ENCODE assay signal across 9 cellular contexts in genomic region chr17:73591278-73592078, GRCh38. TPM values are rescaled to one million over a fixed set of nuclear protein-coding genes. Genes with fewer than 3 reads are reported as not detected.
DNase-seq lines count a peak whose midpoint lies in the region; ATAC-seq, FAIRE-seq and TF ChIP-seq lines count a peak whose summit lies in the region.
"Had no signal": no experiment of that assay in that cellular context is flagged by ENCODE, and none has a peak within 500 bp of the region (broad histone marks: within the 10 kb centered on the region; RNA-seq: fewer than 3 reads in every experiment).

No MANE protein-coding gene starts in this region.

- intact Hi-C loops in ovary (cut with DNase I) (no loop called here), testis (cut with DNase I; ENCODE audit: low total_unique reads) (no loop called here)

- WGBS in ovary, 3 donors, result 81 to 82% (median 82%) methylated on average over 19 of the region's 19 CpGs
- WGBS in testis, 2 donors, result 63 to 77% methylated on average over 19 of the region's 19 CpGs

- no peak overlapping the region for H3K27ac ChIP-seq in ovary
- no peak overlapping the region for H3K27ac ChIP-seq in testis
- H3K27ac ChIP-seq: VCaP had no signal

- H3K36me3 Mint-ChIP-seq in T-helper 17 cell (ENCODE audit: low read depth), result no peaks in the 10 kb centered on the region

- H3K9me3 ChIP-seq in T-helper 17 cell (ENCODE audit: control insufficient read depth, low read length, poor library complexity, severe bottlenecking) (no peaks in the 10 kb centered on the region), ovary (no peaks in the 10 kb centered on the region), testis (no peaks in the 10 kb centered on the region)

- no peak for TF ChIP-seq EP300 in ovary (IDR thresholded peaks at IDR 0.05)

- no peaks in the 10 kb centered on the region for H3K27me3 ChIP-seq in ovary
- H3K27me3 ChIP-seq in testis, result no peaks in the 10 kb centered on the region

- H3K4me1 ChIP-seq in ovary (ENCODE audit: insufficient read depth), result peaks cover 6% of the 10 kb centered on the region
- no peaks in the 10 kb centered on the region for H3K4me1 ChIP-seq in testis

- H3K4me3 ChIP-seq in ovary, result no peak overlapping the region
- no peak overlapping the region for H3K4me3 ChIP-seq in testis

- H3K27me3 Mint-ChIP-seq in T-helper 17 cell, result no peaks in the 10 kb centered on the region

- H3K4me1 Mint-ChIP-seq in T-helper 17 cell, result peaks cover 54% of the 10 kb centered on the region

- DNase-seq in GM18507 (ENCODE audit: extremely low spot score, insufficient read length, low read depth) (no peak), T-helper 17 cell (peak in 1 of 3 donors; percentile 25), germinal center (ENCODE audit: low spot score) (peak; percentile 69), ovary (no peak), testis (no peak)

- peak overlapping the region; percentile 95 for H3K27ac Mint-ChIP-seq in T-helper 17 cell

- FAIRE-seq in GM18507 (lab: Jason Lieb, UNC), result peak; percentile 78

- H3K4me3 Mint-ChIP-seq in T-helper 17 cell, result peak overlapping the region; percentile 87

- peak; percentile 78 for ATAC-seq in HG02763 (IDR thresholded peaks at IDR 0.05; ENCODE audit: unreplicated experiment)
- peak; percentile 89 for ATAC-seq in T-helper 17 cell
- ATAC-seq in SK-N-SH treated with all-trans-retinoic acid at 6 μM for 48 hours, result no peak
- no peak for ATAC-seq in HG02885 (IDR thresholded peaks at IDR 0.05; ENCODE audit: poor library complexity, unreplicated experiment)

- no peaks in the 10 kb centered on the region for H3K36me3 ChIP-seq in ovary
- H3K36me3 ChIP-seq in testis (ENCODE audit: low read depth, missing control alignments), result no peaks in the 10 kb centered on the region

- no peak for TF ChIP-seq CTCF in ovary (IDR thresholded peaks at IDR 0.05)
- TF ChIP-seq CTCF in testis (IDR thresholded peaks at IDR 0.05), result no peak

- no peak for TF ChIP-seq POLR2A in ovary (IDR thresholded peaks at IDR 0.05)
- no peak for TF ChIP-seq POLR2A in testis (IDR thresholded peaks at IDR 0.05)

TF ChIP-seq in SK-N-SH treated with all-trans-retinoic acid at 6 μM for 48 hours, 23 proteins besides CTCF, POLR2A, EP300 and RAD21:
- no peak for TF ChIP-seq TOX (CRISPR knock-in tag; IDR thresholded peaks at IDR 0.05; ENCODE audit: borderline replicate concordance)
- TF ChIP-seq GLIS3 (CRISPR knock-in tag; IDR thresholded peaks at IDR 0.05), result no peak
- TF ChIP-seq ZFP30 (CRISPR knock-in tag; IDR thresholded peaks at IDR 0.05), result no peak
- no peak for TF ChIP-seq PATZ1 (CRISPR knock-in tag; IDR thresholded peaks at IDR 0.05; ENCODE audit: borderline replicate concordance)
TF ChIP-seq in SK-N-SH treated with all-trans-retinoic acid at 6 μM for 48 hours: peak in this region for 0.

RNA-seq across cellular contexts. Expression of gene SDK2, which starts 52.8 kb away (rescaled TPM):
- total RNA-seq in T-helper 17 cell (1 to 10 TPM; 1.4 TPM), ovary (1 to 10 TPM in 4 of 7 donors, under 1 TPM in 3; 0.40 to 5.4 (median 2.5) TPM), testis (10 to 100 TPM; 36.9 to 63.4 TPM)
- polyA plus RNA-seq in ovary (under 1 TPM; 0.58 to 0.91 TPM), testis (ENCODE audit: insufficient read depth, low read depth, low replicate concordance) (55.4 TPM)

Comparison
In these comparisons a context has a peak if more than half of its experiments do, and no peak if none do; other contexts are left out.
1. ATAC-seq: peak in HG02763 (single experiment) and T-helper 17 cell (single experiment); none in SK-N-SH treated with all-trans-retinoic acid at 6 μM for 48 hours (single experiment) and HG02885 (single experiment).
2. RNA of gene SDK2, which starts 52.8 kb away (total RNA-seq): 36.9 to 63.4 TPM in testis; 0.40 to 5.4 TPM in ovary and 1.4 TPM in T-helper 17 cell; every median in the first group is over 4 times any median in the second.